ENCODE assay signal across 8 cellular contexts in genomic region chr11:35009191-35009940, GRCh38.
DNase-seq lines count a peak whose midpoint lies in the region; ATAC-seq and TF ChIP-seq lines count a peak whose summit lies in the region.
"Had no signal": no experiment of that assay in that cellular context is flagged by ENCODE, and none has a peak within 500 bp of the region (broad histone marks: within the 10 kb centered on the region; RNA-seq: fewer than 3 reads in every experiment).

No MANE protein-coding gene starts in this region.

- H3K9me3 ChIP-seq in PC-9 (ENCODE audit: insufficient read depth, low read depth) (peaks cover 6% of the 10 kb centered on the region; the same call in 1 of the 2 replicates), Karpas-422 (ENCODE audit: low read length) (no peaks in the 10 kb centered on the region)

- CTCF ChIA-PET in HEK293T (lab: Yijun Ruan, JAX): no interaction called here
- CTCF ChIA-PET in PC-9 (lab: Charles Lee): interaction anchor here (0.6 to 1.7 kb wide), 5 partner anchors 21 to 228 kb away, joined by 3 to 6 read pairs (median 4); no protein-coding TSS in a partner anchor

- H3K79me2 ChIP-seq in PC-9 (ENCODE audit: low read depth) (no peaks in the 10 kb centered on the region), Karpas-422 (ENCODE audit: low read length) (no peaks in the 10 kb centered on the region)

- H3K27me3 ChIP-seq in PC-9 (ENCODE audit: insufficient read depth, low read depth) (no peaks in the 10 kb centered on the region), Karpas-422 (ENCODE audit: low read length) (no peaks in the 10 kb centered on the region)

- intact Hi-C loops in PC-9 (cut with micrococcal nuclease; ENCODE audit: unreplicated experiment): loop anchor here (1.0 kb wide), 6 partner anchors 31 to 164 kb away; no protein-coding TSS in a partner anchor

- no peaks in the 10 kb centered on the region for H3K27me3 Mint-ChIP-seq in stimulated activated naive B cell treated with anti-CD40 and anti-IgM and Interleukin-4, amounts not matched to agents 10 μg/mL and 1 μg/mL and 100 μg/mL, for 72 hours

- POLR2A ChIA-PET in HEK293T (lab: Yijun Ruan, JAX): no interaction called here
- POLR2A ChIA-PET in PC-9 (lab: Charles Lee; ENCODE audit: unreplicated experiment): interaction anchor here (0.6 to 2.0 kb wide), 18 partner anchors 21 to 760 kb away, joined by 3 to 10 read pairs (median 4); no protein-coding TSS in a partner anchor

- peak overlapping the region; percentile 33 for H3K27ac Mint-ChIP-seq in stimulated activated naive B cell treated with anti-CD40 and anti-IgM and Interleukin-4, amounts not matched to agents 10 μg/mL and 1 μg/mL and 100 μg/mL, for 72 hours

- H3K4me3 ChIP-seq in PC-9 (no peak overlapping the region), fibroblast of villous mesenchyme (ENCODE audit: low read depth, low read length) (no peak overlapping the region), Karpas-422 (ENCODE audit: low read length) (no peak overlapping the region)

- no peak overlapping the region for H3K9ac ChIP-seq in Karpas-422 (ENCODE audit: low read length)

- H3F3A ChIP-seq in PC-9 (ENCODE audit: insufficient read depth, low read depth): peaks cover 56% of the 10 kb centered on the region

- H3K4me3 Mint-ChIP-seq in stimulated activated naive B cell treated with anti-CD40 and anti-IgM and Interleukin-4, amounts not matched to agents 10 μg/mL and 1 μg/mL and 100 μg/mL, for 72 hours: no peak overlapping the region

- no peak for ATAC-seq in stimulated activated naive B cell treated with anti-CD40 and anti-IgM and Interleukin-4, amounts not matched to agents 10 μg/mL and 1 μg/mL and 100 μg/mL, for 72 hours (replicated peaks)
- ATAC-seq in GM19035 (IDR thresholded peaks at IDR 0.05; ENCODE audit: unreplicated experiment) (no peak), GM21619 (IDR thresholded peaks at IDR 0.05; ENCODE audit: unreplicated experiment) (no peak)

- peaks cover 37 to 63% of the 10 kb centered on the region in 2 donors for H3K4me1 Mint-ChIP-seq in stimulated activated naive B cell treated with anti-CD40 and anti-IgM and Interleukin-4, amounts not matched to agents 10 μg/mL and 1 μg/mL and 100 μg/mL, for 72 hours

- TF ChIP-seq CTCF in PC-9 (conservative IDR thresholded peaks at IDR 0.05) (no peak), fibroblast of villous mesenchyme (IDR thresholded peaks at IDR 0.05; ENCODE audit: insufficient read depth, low read depth, low read length) (no peak)

- H3K9me3 Mint-ChIP-seq in stimulated activated naive B cell treated with anti-CD40 and anti-IgM and Interleukin-4, amounts not matched to agents 10 μg/mL and 1 μg/mL and 100 μg/mL, for 72 hours: no peaks in the 10 kb centered on the region

- H2AFZ ChIP-seq in PC-9 (no peak overlapping the region), Karpas-422 (ENCODE audit: low read length) (no peak overlapping the region)

- H3K9me2 ChIP-seq in PC-9 (ENCODE audit: insufficient read depth) (no peaks in the 10 kb centered on the region), Karpas-422 (replicated peaks; ENCODE audit: insufficient read depth, low read length) (no peaks in the 10 kb centered on the region)

- H3K4me2 ChIP-seq in PC-9: peak overlapping the region; percentile 57
- H3K4me2 ChIP-seq in Karpas-422 (ENCODE audit: low read depth, low read length, poor library complexity, severe bottlenecking): no peak overlapping the region

- H4K20me1 ChIP-seq in PC-9 (ENCODE audit: insufficient read depth): no peaks in the 10 kb centered on the region
- H4K20me1 ChIP-seq in Karpas-422 (ENCODE audit: insufficient read depth, low read depth, low read length): no peaks in the 10 kb centered on the region

- no peaks in the 10 kb centered on the region for H3K36me3 ChIP-seq in PC-9 (ENCODE audit: low read depth)
- H3K36me3 ChIP-seq in Karpas-422 (ENCODE audit: insufficient read depth, low read length): no peaks in the 10 kb centered on the region

- DNase-seq in HEK293T (ENCODE audit: extremely low spot score) (peak; percentile 14), PC-9 (peak; percentile 74 to 100), fibroblast of villous mesenchyme (ENCODE audit: low read depth) (peak; percentile 79), Karpas-422 (no peak)
- no peak for DNase-seq in stimulated activated naive B cell treated with anti-CD40 and anti-IgM and Interleukin-4, amounts not matched to agents 10 μg/mL and 1 μg/mL and 100 μg/mL, for 72 hours
- DNase-seq: dermis blood vessel endothelial cell had no signal

- H3K4me1 ChIP-seq in PC-9 (replicated peaks; ENCODE audit: insufficient read depth): peaks cover 82% of the 10 kb centered on the region
- H3K4me1 ChIP-seq in Karpas-422 (ENCODE audit: low read length): no peaks in the 10 kb centered on the region

- H3K27ac ChIP-seq in PC-9 (peak overlapping the region; percentile 90), Karpas-422 (ENCODE audit: low read length) (no peak overlapping the region)

- no peaks in the 10 kb centered on the region for H3K36me3 Mint-ChIP-seq in stimulated activated naive B cell treated with anti-CD40 and anti-IgM and Interleukin-4, amounts not matched to agents 10 μg/mL and 1 μg/mL and 100 μg/mL, for 72 hours

- no TSS peak for BruUV-seq in PC-9 (replicated peaks; lab: Mats Ljungman, UMichigan)

TF ChIP-seq in HEK293T, 16 proteins besides CTCF, POLR2A, EP300 and RAD21:
- TF ChIP-seq L3MBTL2 (conservative IDR thresholded peaks at IDR 0.05): peak; percentile 32; the same call in 1 of the 2 replicates
- TF ChIP-seq CTBP1 (IDR thresholded peaks at IDR 0.05; ENCODE audit: borderline replicate concordance): no peak
TF ChIP-seq in HEK293T: peak in this region for 1.

Comparison
In these comparisons a context has a peak if more than half of its experiments do, and no peak if none do; other contexts are left out.
1. DNase-seq: peak in HEK293T (single experiment), PC-9 (2 of 2) and fibroblast of villous mesenchyme (single experiment); none in stimulated activated naive B cell treated with anti-CD40 and anti-IgM and Interleukin-4, amounts not matched to agents 10 μg/mL and 1 μg/mL and 100 μg/mL, for 72 hours (single experiment) and Karpas-422 (single experiment).